In the genomic region with DNA sequence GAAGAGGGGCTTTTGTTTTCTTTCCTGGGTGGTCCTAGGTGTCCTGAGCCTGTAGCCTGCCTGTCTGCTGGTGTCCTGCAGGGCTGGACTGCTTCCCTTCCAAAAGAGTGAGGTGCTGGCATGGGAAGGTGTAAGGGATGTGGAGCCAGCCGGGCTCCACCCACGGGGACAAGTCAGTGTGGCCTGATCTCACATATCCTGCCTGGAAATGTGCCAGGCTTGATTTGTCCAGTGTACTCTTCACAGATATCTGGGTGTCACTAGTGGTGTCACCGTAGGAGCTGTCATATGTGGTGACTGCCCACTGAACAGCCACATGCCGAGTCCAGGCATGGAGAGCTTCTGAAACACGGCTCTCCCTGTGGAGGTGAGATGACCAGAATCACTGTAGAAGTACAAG, we compare ENCODE assay signal across 18 cellular contexts. TPM values are rescaled to one million over a fixed set of nuclear protein-coding genes. Genes with fewer than 3 reads are reported as not detected.
"Had no signal": no experiment of that assay in that cellular context is flagged by ENCODE, and none has a peak within 500 bp of the region (broad histone marks: within the 10 kb centered on the region; RNA-seq: fewer than 3 reads in every experiment).

No MANE protein-coding gene starts in this region.

- H3K36me3 ChIP-seq: esophagus muscularis mucosa, gastrocnemius medialis, tibial nerve had no signal

- ATAC-seq: effector memory CD8-positive, alpha-beta T cell; gastrocnemius medialis; left colon; psoas muscle; sciatic nerve; stimulated activated naive B cell treated with anti-CD40 and anti-IgM and Interleukin-4, amounts not matched to agents 10 μg/mL and 1 μg/mL and 100 μg/mL, for 72 hours; stimulated activated naive CD8-positive, alpha-beta T cell treated with anti-CD3 and anti-CD28 coated beads, Interleukin-15, amount 100 ng/mL, for 72 hours had no signal

- H3K27me3 ChIP-seq: gastrocnemius medialis, testis, tibial nerve had no signal

- H3K4me1 ChIP-seq: esophagus muscularis mucosa, gastrocnemius medialis, psoas muscle, testis, tibial nerve had no signal

- FAIRE-seq: colon had no signal

- H3K27ac ChIP-seq: epithelial cell of prostate, esophagus muscularis mucosa, gastrocnemius medialis, psoas muscle, testis, tibial nerve had no signal

- DNase-seq: effector memory CD8-positive, alpha-beta T cell; gastrocnemius medialis; immature natural killer cell; left colon; naive B cell; psoas muscle; retina; stimulated activated CD4-positive, alpha-beta T cell treated with anti-CD3 and anti-CD28 coated beads, Interleukin-2, amount 100 ng/mL, for 24 hours; stimulated activated CD4-positive, alpha-beta T cell treated with anti-CD3 and anti-CD28 coated beads, Interleukin-4, amount 100 ng/mL, for 4 hours; stimulated activated naive B cell treated with anti-CD40 and anti-IgM and Interleukin-4, amounts not matched to agents 10 μg/mL and 1 μg/mL and 100 μg/mL, for 72 hours; stimulated activated naive CD8-positive, alpha-beta T cell treated with anti-CD3 and anti-CD28 coated beads, Interleukin-15, amount 100 ng/mL, for 72 hours; testis had no signal

- H3K4me3 ChIP-seq: esophagus muscularis mucosa, gastrocnemius medialis, psoas muscle, testis, tibial nerve had no signal

- H3K9me3 ChIP-seq: esophagus muscularis mucosa, gastrocnemius medialis, psoas muscle, testis, tibial nerve had no signal

RNA-seq across cellular contexts. Expression of a gene that starts 55.6 kb away (rescaled TPM):
- total RNA-seq: subcutaneous adipose tissue had no signal
- polyA plus RNA-seq: immature natural killer cell had no signal
